In genomic region chr22:43188829-43189545, GRCh38 we compare ENCODE assay signal across 1 cellular context.
TF ChIP-seq lines count a peak whose summit lies in the region.

No MANE protein-coding gene starts in this region.

TF ChIP-seq in H1, 55 proteins besides CTCF, POLR2A, EP300 and RAD21:
- TF ChIP-seq CREB1 (IDR thresholded peaks at IDR 0.05) (no peak), CBX8 (IDR thresholded peaks at IDR 0.05; ENCODE audit: borderline replicate concordance, low read depth, low read length) (no peak), JUN (IDR thresholded peaks at IDR 0.05; ENCODE audit: low read depth, low read length) (no peak), ATF2 (IDR thresholded peaks at IDR 0.05; ENCODE audit: low read length) (no peak), BCL11A (IDR thresholded peaks at IDR 0.05; ENCODE audit: low read depth in 2 of 2, low read length in 2 of 2) (no peak), YY1 (IDR thresholded peaks at IDR 0.05; ENCODE audit: low read depth, low read length) (no peak), EZH2 (IDR thresholded peaks at IDR 0.05; ENCODE audit: low read depth, low read length, severe bottlenecking) (no peak), CHD1 (IDR thresholded peaks at IDR 0.05; ENCODE audit: low read depth, low read length) (no peak), PHF8 (conservative IDR thresholded peaks at IDR 0.05; ENCODE audit: low read depth, low read length) (no peak), FOSL1 (IDR thresholded peaks at IDR 0.05; ENCODE audit: insufficient read depth, low read depth, low read length) (no peak), SUZ12 (IDR thresholded peaks at IDR 0.05; ENCODE audit: low read length) (no peak), SP1 (IDR thresholded peaks at IDR 0.05; ENCODE audit: low read depth, low read length) (no peak), HDAC2 (IDR thresholded peaks at IDR 0.05; ENCODE audit: borderline replicate concordance in 1 of 2, low read depth in 2 of 2, low read length in 2 of 2) (no peak), GABPA (IDR thresholded peaks at IDR 0.05; ENCODE audit: borderline replicate concordance, insufficient read depth, low read length) (no peak), TEAD4 (IDR thresholded peaks at IDR 0.05; ENCODE audit: low read depth, low read length) (no peak), CEBPB (IDR thresholded peaks at IDR 0.05; ENCODE audit: low read depth, low read length) (no peak), SP4 (IDR thresholded peaks at IDR 0.05; ENCODE audit: low read length) (no peak), USF2 (IDR thresholded peaks at IDR 0.05; ENCODE audit: low read length) (no peak)
